In genomic region chr5:75524071-75524470, GRCh38 we compare ENCODE assay signal across 10 cellular contexts. TPM values are rescaled to one million over a fixed set of nuclear protein-coding genes. Genes with fewer than 3 reads are reported as not detected.
DNase-seq lines count a peak whose midpoint lies in the region; ATAC-seq and TF ChIP-seq lines count a peak whose summit lies in the region.
"Had no signal": no experiment of that assay in that cellular context is flagged by ENCODE, and none has a peak within 500 bp of the region (broad histone marks: within the 10 kb centered on the region; RNA-seq: fewer than 3 reads in every experiment).

No MANE protein-coding gene starts in this region.

- H3K4me1 Mint-ChIP-seq in CD14-positive monocyte (peaks cover 48% of the 10 kb centered on the region), natural killer cell (peaks cover 16 to 25% of the 10 kb centered on the region in 2 donors)

- ATAC-seq in GM19043 (IDR thresholded peaks at IDR 0.05; ENCODE audit: low read depth, unreplicated experiment) (peak; percentile 90), HG02981 (IDR thresholded peaks at IDR 0.05; ENCODE audit: unreplicated experiment) (peak; percentile 75), natural killer cell (no peak)

- H3K27me3 Mint-ChIP-seq in CD14-positive monocyte (ENCODE audit: low read depth in 3 of 3) (no peaks in the 10 kb centered on the region), natural killer cell (ENCODE audit: low read depth in 2 of 2) (no peaks in the 10 kb centered on the region)

- peaks cover 14 to 24% (median 18%) of the 10 kb centered on the region in 7 donors for H3K9me3 Mint-ChIP-seq in CD14-positive monocyte
- peaks cover 0 to 6% of the 10 kb centered on the region in 2 donors for H3K9me3 Mint-ChIP-seq in natural killer cell

- DNase-seq in CD14-positive monocyte (ENCODE audit: low spot score) (no peak), SIG-M5 (lab: John Stamatoyannopoulos, UW) (peak; percentile 21), natural killer cell (no peak), NCI-H748 (lab: John Stamatoyannopoulos, UW; ENCODE audit: unreplicated experiment) (no peak), putamen (ENCODE audit: low spot score) (no peak)
- DNase-seq in activated CD8-positive, alpha-beta memory T cell treated with anti-CD3 and anti-CD28 coated beads, Interleukin-2, amount 50 U/mL, for 4 hours = no peak
- DNase-seq: cerebellar nuclear complex, IMR-90 had no signal

- H3K36me3 Mint-ChIP-seq in CD14-positive monocyte = peaks cover 21 to 34% of the 10 kb centered on the region in 2 donors
- peaks cover 14% of the 10 kb centered on the region for H3K36me3 Mint-ChIP-seq in natural killer cell

- intact Hi-C loops in CD14-positive monocyte (cut with micrococcal nuclease) = no loop called here
- intact Hi-C loops in natural killer cell (cut with micrococcal nuclease) = no loop called here

- peak overlapping the region; percentile 75 to 95 (median 92) for H3K27ac Mint-ChIP-seq in CD14-positive monocyte
- no peak overlapping the region for H3K27ac Mint-ChIP-seq in natural killer cell

- TF ChIP-seq CTCF in CD14-positive monocyte (IDR thresholded peaks at IDR 0.05) (no peak), natural killer cell (IDR thresholded peaks at IDR 0.05) (no peak)

- H3K4me3 Mint-ChIP-seq in CD14-positive monocyte = peak overlapping the region; percentile 9 to 55
- H3K4me3 Mint-ChIP-seq in natural killer cell = no peak overlapping the region

RNA-seq across cellular contexts. Expression of gene POLK, which starts 12.4 kb away (rescaled TPM):
- 10 to 100 TPM; 22.3 to 27.2 TPM for polyA plus RNA-seq in CD14-positive monocyte
- 10 to 100 TPM; 16.8 to 21.5 (median 21.4) TPM for total RNA-seq in natural killer cell

RNA-seq across cellular contexts. Expression of gene CERT1, which starts 12.6 kb away (rescaled TPM):
- 10 to 100 TPM; 45.9 to 50.5 TPM for polyA plus RNA-seq in CD14-positive monocyte
- 10 to 100 TPM; 50.1 to 51.4 (median 50.2) TPM for total RNA-seq in natural killer cell

Comparison
In these comparisons a context has a peak if more than half of its experiments do, and no peak if none do; other contexts are left out.
1. H3K27ac Mint-ChIP-seq: peak in CD14-positive monocyte (7 of 7); none in natural killer cell (0 of 2).
2. ATAC-seq: peak in GM19043 (single experiment) and HG02981 (single experiment); none in natural killer cell (0 of 3).